Comparison of ENCODE assay signal across 19 cellular contexts in the genomic region with DNA sequence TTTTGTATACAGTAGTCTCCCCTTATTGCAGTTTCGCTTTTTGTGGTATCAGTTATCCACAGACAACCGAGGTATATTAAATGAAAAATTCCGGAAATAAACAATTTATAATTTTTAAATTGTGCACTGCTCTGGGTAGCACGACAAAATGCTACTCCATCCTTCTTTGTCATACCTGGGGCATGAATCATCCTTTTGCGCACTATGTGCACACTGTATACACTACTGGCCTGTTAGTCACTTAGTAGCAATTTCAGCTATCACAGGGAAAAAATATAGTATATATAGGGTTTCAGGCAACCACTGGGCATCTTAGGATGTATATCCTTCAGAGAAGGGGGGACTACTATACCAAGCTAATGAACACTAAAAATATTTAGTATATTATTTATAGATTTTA.
A peak's percentile ranks its signal among the peaks of the same experiment; 100 is the strongest.
DNase-seq lines count a peak whose midpoint lies in the region; ATAC-seq, FAIRE-seq and TF ChIP-seq lines count a peak whose summit lies in the region.
"Had no signal": no experiment of that assay in that cellular context is flagged by ENCODE, and none has a peak within 500 bp of the region (broad histone marks: within the 10 kb centered on the region; RNA-seq: fewer than 3 reads in every experiment).

No MANE protein-coding gene starts in this region.

- no peak overlapping the region for H3K4me3 Mint-ChIP-seq in H9
- H3K4me3 Mint-ChIP-seq: activated CD8-positive, alpha-beta memory T cell treated with anti-CD3 and anti-CD28 coated beads, Interleukin-2, amount 10 ng/mL, durations not matched to agents 7 days and 5 days; dendritic cell treated with granulocyte-macrophage colony-stimulating factor and Interleukin-4, amounts not matched to agents 40 ng/mL and 50 ng/mL, for 4 days had no signal

- H3K79me1 ChIP-seq in H9 (ENCODE audit: insufficient read depth, low read depth, low read length, poor library complexity, severe bottlenecking), result no peaks in the 10 kb centered on the region

- H3K9ac ChIP-seq in H9 (ENCODE audit: extremely low read depth, insufficient read length, low read length), result no peak overlapping the region

- H2BK120ac ChIP-seq in H9 (ENCODE audit: low read depth, low read length, poor library complexity, severe bottlenecking), result no peak overlapping the region

- no peaks in the 10 kb centered on the region for H3K9me3 Mint-ChIP-seq in H9

- no peak for FAIRE-seq in urothelium cell line (lab: Jason Lieb, UNC)
- FAIRE-seq: endothelial cell of umbilical vein had no signal

- no peak overlapping the region for H4K8ac ChIP-seq in H9 (replicated peaks; ENCODE audit: insufficient read length, low read depth, low read length)

- no peak overlapping the region for H2AFZ ChIP-seq in H9 (ENCODE audit: low read length)

- H3K27me3 ChIP-seq in RWPE2 (ENCODE audit: insufficient read depth, poor library complexity, severe bottlenecking) (no peaks in the 10 kb centered on the region), H9 (ENCODE audit: insufficient read depth, low read length) (no peaks in the 10 kb centered on the region)

- no peak overlapping the region for H2AK5ac ChIP-seq in H9 (ENCODE audit: insufficient read length, low read length)

- no peak for TF ChIP-seq CTCF in RWPE2 (IDR thresholded peaks at IDR 0.05; ENCODE audit: poor library complexity, severe bottlenecking)
- no peak for TF ChIP-seq CTCF in epithelial cell of esophagus (IDR thresholded peaks at IDR 0.05; ENCODE audit: insufficient read depth, low read depth, low read length, missing control alignments)
- no peak for TF ChIP-seq CTCF in H9 (conservative IDR thresholded peaks at IDR 0.05)

- H3K27ac ChIP-seq in RWPE2 (ENCODE audit: poor library complexity, severe bottlenecking), result peak overlapping the region; percentile 16
- H3K27ac ChIP-seq in H9 (ENCODE audit: insufficient read length, low read depth, low read length), result no peak overlapping the region
- H3K27ac ChIP-seq: left ventricle myocardium inferior, thoracic aorta had no signal

- peaks cover 8% of the 10 kb centered on the region for H3K4me1 ChIP-seq in RWPE2 (ENCODE audit: insufficient read depth, poor library complexity, severe bottlenecking)
- no peaks in the 10 kb centered on the region; the same call in 1 of the 2 replicates for H3K4me1 ChIP-seq in H9 (ENCODE audit: insufficient read depth, low read length)
- H3K4me1 ChIP-seq: left ventricle myocardium inferior had no signal

- H2BK5ac ChIP-seq in H9 (ENCODE audit: insufficient read length, low read length), result no peak overlapping the region

- H2BK15ac ChIP-seq in H9 (ENCODE audit: low read depth, low read length), result no peak overlapping the region

- no peak overlapping the region for H3T11ph ChIP-seq in H9 (ENCODE audit: low read length)

- no CpG with 5 or more reads among the region's 5 CpGs for WGBS in H9 (ENCODE audit: extremely low coverage, insufficient read length, low lambda C conversion rate)

- no peak overlapping the region for H3K4me2 ChIP-seq in H9 (ENCODE audit: insufficient read depth, insufficient read length, low read length)

- peaks cover 15 to 18% of the 10 kb centered on the region in 2 experiments for H3K4me1 Mint-ChIP-seq in H9
- H3K4me1 Mint-ChIP-seq: activated CD8-positive, alpha-beta memory T cell treated with anti-CD3 and anti-CD28 coated beads, Interleukin-2, amount 10 ng/mL, durations not matched to agents 7 days and 5 days had no signal

- no peaks in the 10 kb centered on the region for H4K20me1 ChIP-seq in H9 (ENCODE audit: control insufficient read depth, insufficient read depth, insufficient read length)

- no peaks in the 10 kb centered on the region for H3K9me3 ChIP-seq in RWPE2 (ENCODE audit: severe bottlenecking)
- H3K9me3 ChIP-seq in H9 (ENCODE audit: control insufficient read depth, low read depth, low read length), result no peaks in the 10 kb centered on the region
- H3K9me3 ChIP-seq: left ventricle myocardium inferior, thoracic aorta had no signal

- no peak overlapping the region for H3K23ac ChIP-seq in H9 (ENCODE audit: insufficient read length, low read depth, low read length)

- H3K27ac Mint-ChIP-seq in H9, result no peak overlapping the region
- H3K27ac Mint-ChIP-seq: activated CD8-positive, alpha-beta memory T cell treated with anti-CD3 and anti-CD28 coated beads, Interleukin-2, amount 10 ng/mL, durations not matched to agents 7 days and 5 days; dendritic cell treated with granulocyte-macrophage colony-stimulating factor and Interleukin-4, amounts not matched to agents 40 ng/mL and 50 ng/mL, for 4 days had no signal

- H3K23me2 ChIP-seq in H9 (ENCODE audit: insufficient read length, low read depth, low read length, poor library complexity, severe bottlenecking), result no peaks in the 10 kb centered on the region

- no peak overlapping the region for H3K4ac ChIP-seq in H9 (ENCODE audit: low read depth, low read length)

- no peak overlapping the region for H4K91ac ChIP-seq in H9 (ENCODE audit: insufficient read length, low read depth, low read length)

- H2BK20ac ChIP-seq in H9 (ENCODE audit: low read depth, low read length, poor library complexity, severe bottlenecking), result no peak overlapping the region

- peak; percentile 100 for ATAC-seq in RWPE2 (ENCODE audit: low read depth)
- ATAC-seq in GM21576 (IDR thresholded peaks at IDR 0.05; ENCODE audit: unreplicated experiment), result no peak
- ATAC-seq: activated CD8-positive, alpha-beta memory T cell treated with anti-CD3 and anti-CD28 coated beads, Interleukin-2, amount 10 ng/mL, durations not matched to agents 7 days and 5 days had no signal

- DNase-seq in HPDE6-E6E7 (ENCODE audit: extremely low spot score) (peak; percentile 5), RWPE2 (ENCODE audit: low spot score) (no peak), epithelial cell of esophagus (ENCODE audit: low read depth) (peak; percentile 84), urothelium cell line (ENCODE audit: low spot score) (peak; percentile 27), H9 (no peak), D341Med (ENCODE audit: low spot score) (no peak)
- DNase-seq: activated CD4-positive, alpha-beta T cell treated with anti-CD3 and anti-CD28 coated beads for 1 hour; activated CD8-positive, alpha-beta memory T cell treated with anti-CD3 and anti-CD28 coated beads, Interleukin-2, amount 10 ng/mL, durations not matched to agents 7 days and 5 days; activated effector memory CD4-positive, alpha-beta T cell treated with Interleukin-2 at 50 U/mL for 16 hours; C1 segment of cervical spinal cord; left ventricle myocardium inferior; NCI-H2029; NCI-H526 treated with DMSO at 0.1 percent for 48 hours; stimulated activated CD4-positive, alpha-beta T cell treated with anti-CD3 and anti-CD28 coated beads, Interleukin-12 subunit alpha, Interleukin-12 subunit beta, amount 100 ng/mL, for 4 hours; T1000 had no signal

- H2BK12ac ChIP-seq in H9 (ENCODE audit: insufficient read length, low read depth, low read length), result no peak overlapping the region

- no peaks in the 10 kb centered on the region for H3K36me3 ChIP-seq in RWPE2 (ENCODE audit: low read depth)
- H3K36me3 ChIP-seq: left ventricle myocardium inferior, thoracic aorta had no signal

- no peaks in the 10 kb centered on the region for H3K27me3 Mint-ChIP-seq in H9 (ENCODE audit: low read depth)
- H3K27me3 Mint-ChIP-seq: activated CD8-positive, alpha-beta memory T cell treated with anti-CD3 and anti-CD28 coated beads, Interleukin-2, amount 10 ng/mL, durations not matched to agents 7 days and 5 days; dendritic cell treated with granulocyte-macrophage colony-stimulating factor and Interleukin-4, amounts not matched to agents 40 ng/mL and 50 ng/mL, for 4 days had no signal

- no peaks in the 10 kb centered on the region; a peak in 1 of 7 replicates for H3K36me3 Mint-ChIP-seq in H9 (ENCODE audit: insufficient read depth in 1 of 3, low read depth in 3 of 3)
- H3K36me3 Mint-ChIP-seq: activated CD8-positive, alpha-beta memory T cell treated with anti-CD3 and anti-CD28 coated beads, Interleukin-2, amount 10 ng/mL, durations not matched to agents 7 days and 5 days had no signal

- H3K56ac ChIP-seq in H9 (ENCODE audit: insufficient read length, low read depth, low read length), result no peak overlapping the region

- H3K14ac ChIP-seq in H9 (ENCODE audit: insufficient read depth, low read length), result no peak overlapping the region

- H3K18ac ChIP-seq in H9 (ENCODE audit: insufficient read length, low read depth, low read length), result no peak overlapping the region

- H3K4me3 ChIP-seq in RWPE2 (ENCODE audit: severe bottlenecking) (no peak overlapping the region), epithelial cell of esophagus (ENCODE audit: low read length) (no peak overlapping the region)
- H3K4me3 ChIP-seq: left ventricle myocardium inferior, thoracic aorta had no signal

- H4K5ac ChIP-seq in H9 (ENCODE audit: insufficient read length, low read depth, low read length), result no peak overlapping the region

- no peaks in the 10 kb centered on the region for H3K79me2 ChIP-seq in H9 (ENCODE audit: insufficient read depth, low read length)

Comparison
In these comparisons a context has a peak if more than half of its experiments do, and no peak if none do; other contexts are left out.
1. DNase-seq: peak in HPDE6-E6E7 (single experiment), epithelial cell of esophagus (single experiment) and urothelium cell line (single experiment); none in RWPE2 (single experiment), H9 (single experiment) and D341Med (single experiment).